Comparison of ENCODE assay signal across 26 cellular contexts in the genomic region with DNA sequence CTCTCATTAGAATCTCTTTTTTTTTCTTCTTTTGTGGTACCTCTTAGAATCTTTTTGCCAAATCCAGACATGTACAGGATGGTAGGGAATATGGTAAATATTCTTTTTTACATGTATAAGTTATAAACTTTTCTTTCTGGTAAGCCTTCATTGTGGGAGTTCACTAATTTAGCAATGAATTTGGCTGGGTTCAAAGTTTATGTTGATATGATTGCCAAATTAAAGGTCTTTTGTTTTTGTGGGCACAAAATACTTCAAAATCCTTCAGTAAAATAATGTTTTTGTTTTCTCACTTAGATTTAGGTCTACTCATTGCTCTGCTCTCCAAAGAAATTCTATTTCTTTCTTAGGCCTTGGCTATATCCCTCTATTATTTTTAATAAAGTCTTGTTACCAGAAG.
"Had no signal": no experiment of that assay in that cellular context is flagged by ENCODE, and none has a peak within 500 bp of the region (broad histone marks: within the 10 kb centered on the region; RNA-seq: fewer than 3 reads in every experiment).

No MANE protein-coding gene starts in this region.

- H3K4me1 Mint-ChIP-seq: naive B cell had no signal

- H3K4me1 ChIP-seq: colonic mucosa, esophagus squamous epithelium, gastrocnemius medialis, heart right ventricle, left ventricle myocardium inferior, lower lobe of right lung had no signal

- ATAC-seq: effector memory CD8-positive, alpha-beta T cell; esophagus mucosa; gastrocnemius medialis; heart right ventricle; left cardiac atrium; lower lobe of right lung; mucosa of descending colon had no signal

- FAIRE-seq: islet of Langerhans, keratinocyte had no signal

- H3K4me3 Mint-ChIP-seq: dendritic cell treated with granulocyte-macrophage colony-stimulating factor and Interleukin-4, amounts not matched to agents 40 ng/mL and 50 ng/mL, for 4 days; effector memory CD8-positive, alpha-beta T cell; endodermal cell; mesothelial cell of epicardium; naive B cell had no signal

- H3K9me3 ChIP-seq: colonic mucosa, esophagus squamous epithelium, gastrocnemius medialis, left ventricle myocardium inferior, lower lobe of right lung, mucosa of descending colon had no signal

- H3K36me3 Mint-ChIP-seq: mesothelial cell of epicardium, naive B cell had no signal

- H3K27ac Mint-ChIP-seq: dendritic cell treated with granulocyte-macrophage colony-stimulating factor and Interleukin-4, amounts not matched to agents 40 ng/mL and 50 ng/mL, for 4 days; effector memory CD8-positive, alpha-beta T cell; endodermal cell; mesothelial cell of epicardium; naive B cell had no signal

- DNase-seq: colonic mucosa; cortex of kidney; effector CD8-positive, alpha-beta T cell; effector memory CD8-positive, alpha-beta T cell; endodermal cell; erythroblast; esophagus squamous epithelium; foreskin fibroblast; foreskin melanocyte; gastrocnemius medialis; glutamatergic neuron; head of caudate nucleus; heart right ventricle; hippocampal formation; left cardiac atrium; left ventricle myocardium inferior; lower lobe of right lung; mesenchymal stem cell; mucosa of descending colon; naive B cell had no signal

- H3K27ac ChIP-seq: colonic mucosa, epithelial cell of prostate, esophagus squamous epithelium, gastrocnemius medialis, heart right ventricle, left ventricle myocardium inferior, lower lobe of right lung had no signal

- H3K36me3 ChIP-seq: colonic mucosa, esophagus squamous epithelium, gastrocnemius medialis, heart right ventricle, left ventricle myocardium inferior, lower lobe of right lung had no signal

- H3K4me3 ChIP-seq: colonic mucosa, esophagus squamous epithelium, gastrocnemius medialis, heart right ventricle, left ventricle myocardium inferior, lower lobe of right lung, mucosa of descending colon had no signal

- H3K27me3 Mint-ChIP-seq: dendritic cell treated with granulocyte-macrophage colony-stimulating factor and Interleukin-4, amounts not matched to agents 40 ng/mL and 50 ng/mL, for 4 days; effector memory CD8-positive, alpha-beta T cell had no signal

- H3K9me3 Mint-ChIP-seq: dendritic cell treated with granulocyte-macrophage colony-stimulating factor and Interleukin-4, amounts not matched to agents 40 ng/mL and 50 ng/mL, for 4 days; endodermal cell had no signal

- H3K27me3 ChIP-seq: colonic mucosa, esophagus squamous epithelium, gastrocnemius medialis, heart right ventricle had no signal
